In the genomic region with DNA sequence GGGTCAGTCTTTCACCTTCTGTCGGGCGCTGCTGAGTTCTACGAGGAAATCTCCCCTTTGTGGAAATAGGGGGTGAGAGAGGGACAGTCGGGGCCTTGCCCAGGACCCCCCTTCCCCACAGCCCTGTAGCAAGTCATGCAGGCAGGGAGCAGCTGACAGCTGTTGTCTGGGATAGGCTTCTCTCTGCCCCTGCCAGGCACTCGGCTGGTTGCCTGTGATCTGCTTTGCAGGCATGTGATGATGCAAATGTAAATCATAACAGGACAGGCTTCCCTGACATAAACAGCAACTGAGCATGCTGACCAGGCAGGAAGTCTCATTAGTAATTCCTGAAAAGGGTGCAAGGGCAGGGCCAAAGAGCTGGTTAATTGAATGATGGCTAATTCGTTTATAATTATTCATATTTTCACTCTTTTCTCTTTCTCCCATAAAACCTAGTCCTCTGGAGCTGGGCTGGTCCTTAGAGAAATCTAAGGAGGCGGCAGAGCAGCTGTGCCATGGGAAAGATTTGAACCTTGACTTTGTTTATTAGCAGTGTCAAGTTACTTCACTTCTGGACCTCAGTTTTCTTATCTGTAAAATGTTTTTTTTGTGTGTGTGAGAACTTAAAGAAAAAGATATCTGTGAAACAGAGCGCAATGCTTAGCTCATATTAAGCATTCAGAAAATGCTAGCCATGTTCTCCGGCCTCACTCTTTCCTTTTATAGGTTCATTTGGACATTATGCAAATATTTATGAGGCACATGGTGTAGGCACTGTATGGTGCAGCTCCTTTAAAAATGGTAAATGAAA, we compare ENCODE assay signal across 9 cellular contexts.
DNase-seq lines count a peak whose midpoint lies in the region; ATAC-seq, FAIRE-seq and TF ChIP-seq lines count a peak whose summit lies in the region.
"Had no signal": no experiment of that assay in that cellular context is flagged by ENCODE, and none has a peak within 500 bp of the region (broad histone marks: within the 10 kb centered on the region; RNA-seq: fewer than 3 reads in every experiment).

No MANE protein-coding gene starts in this region.

- ATAC-seq in mucosa of descending colon = peak; percentile 46
- no peak for ATAC-seq in activated CD4-positive, alpha-beta T cell treated with anti-CD3 and anti-CD28 coated beads for 36 hours

- no peak overlapping the region for H3K4me3 Mint-ChIP-seq in activated CD4-positive, alpha-beta T cell treated with anti-CD3 and anti-CD28 coated beads for 36 hours
- H3K4me3 Mint-ChIP-seq: T-helper 1 cell treated with Interleukin-12 subunit alpha and Interleukin-12 subunit beta and Interleukin-4 antibody, amounts not matched to agents 30 μg/mL and 1 μg/mL, for 36 hours had no signal

- H3K9ac ChIP-seq in endothelial cell of umbilical vein (replicated peaks; ENCODE audit: extremely low read depth, insufficient read depth, low read length) = peak overlapping the region; percentile 7

- TF ChIP-seq CTCF in BE2C (IDR thresholded peaks at IDR 0.05; ENCODE audit: low read depth, low read length) (no peak), endothelial cell of umbilical vein (IDR thresholded peaks at IDR 0.05; ENCODE audit: extremely low read depth in 1 of 2, insufficient read depth in 1 of 2, low read depth in 1 of 2, low read length in 2 of 2) (no peak), mucosa of descending colon (IDR thresholded peaks at IDR 0.05) (no peak), GM13976 (IDR thresholded peaks at IDR 0.05; ENCODE audit: borderline replicate concordance, control extremely low read depth, extremely low read depth, insufficient read depth, missing control alignments) (no peak)

- H3K9me3 Mint-ChIP-seq in activated CD4-positive, alpha-beta T cell treated with anti-CD3 and anti-CD28 coated beads for 36 hours (ENCODE audit: low read depth) = no peaks in the 10 kb centered on the region
- H3K9me3 Mint-ChIP-seq: T-helper 1 cell treated with Interleukin-12 subunit alpha and Interleukin-12 subunit beta and Interleukin-4 antibody, amounts not matched to agents 30 μg/mL and 1 μg/mL, for 36 hours had no signal

- H3K4me3 ChIP-seq in BE2C (ENCODE audit: low read depth, low read length) (no peak overlapping the region), endothelial cell of umbilical vein (replicated peaks in 1 of 3; ENCODE audit: insufficient read depth in 1 of 3, low read depth in 1 of 3, low read length in 3 of 3) (no peak overlapping the region), mucosa of descending colon (no peak overlapping the region)

- peak overlapping the region; percentile 5 for H3K4me2 ChIP-seq in endothelial cell of umbilical vein (ENCODE audit: insufficient read depth, low read length)

- H3K4me1 ChIP-seq in BE2C (no peaks in the 10 kb centered on the region), endothelial cell of umbilical vein (ENCODE audit: control insufficient read depth, extremely low read depth, insufficient read depth, low read length) (peaks cover 32% of the 10 kb centered on the region), mucosa of descending colon (ENCODE audit: low read depth) (no peaks in the 10 kb centered on the region)

- H3K79me2 ChIP-seq in endothelial cell of umbilical vein (ENCODE audit: control insufficient read depth, insufficient read depth, low read length) = no peaks in the 10 kb centered on the region

- H3K36me3 ChIP-seq in BE2C = no peaks in the 10 kb centered on the region
- no peaks in the 10 kb centered on the region for H3K36me3 ChIP-seq in endothelial cell of umbilical vein (ENCODE audit: control insufficient read depth in 2 of 2, extremely low read depth in 1 of 2, insufficient read depth in 2 of 2, low read length in 2 of 2)
- no peaks in the 10 kb centered on the region for H3K36me3 ChIP-seq in mucosa of descending colon (ENCODE audit: low read depth)

- H3K27me3 ChIP-seq in BE2C (no peaks in the 10 kb centered on the region), endothelial cell of umbilical vein (ENCODE audit: control insufficient read depth in 2 of 2, insufficient read depth in 2 of 2, low read length in 2 of 2) (no peaks in the 10 kb centered on the region)

- no peaks in the 10 kb centered on the region for H3K4me1 Mint-ChIP-seq in activated CD4-positive, alpha-beta T cell treated with anti-CD3 and anti-CD28 coated beads for 36 hours

- H3K9me3 ChIP-seq in BE2C = no peaks in the 10 kb centered on the region
- no peaks in the 10 kb centered on the region for H3K9me3 ChIP-seq in endothelial cell of umbilical vein (replicated peaks; ENCODE audit: control insufficient read depth, insufficient read depth, low read length)
- no peaks in the 10 kb centered on the region for H3K9me3 ChIP-seq in mucosa of descending colon

- dilution Hi-C loops in endothelial cell of umbilical vein (cut with MboI; ENCODE audit: extremely low pct_ligation_motif_present, low sequenced_read_pairs) = no loop called here

- DNase-seq in BE2C = peak; percentile 63
- peak; percentile 96 for DNase-seq in NCI-H2171 treated with DMSO at 0.1 percent for 48 hours (lab: John Stamatoyannopoulos, UW)
- peak; percentile 90 for DNase-seq in endothelial cell of umbilical vein (ENCODE audit: low read depth, low spot score)
- DNase-seq in mucosa of descending colon = no peak
- DNase-seq in activated CD4-positive, alpha-beta T cell treated with anti-CD3 and anti-CD28 coated beads for 36 hours = no peak
- no peak for DNase-seq in frontal cortex (ENCODE audit: low spot score in 2 of 2)
- DNase-seq in NK-92 treated with Interleukin-12 subunit alpha and Interleukin-12 subunit beta, amount 100 ng/mL, for 24 hours (lab: John Stamatoyannopoulos, UW) = no peak
- DNase-seq in GM13976 (ENCODE audit: low spot score) = no peak

- H3K27ac ChIP-seq in endothelial cell of umbilical vein (ENCODE audit: insufficient read depth, low read depth, low read length) = peak overlapping the region; percentile 62

- FAIRE-seq in endothelial cell of umbilical vein (lab: Jason Lieb, UNC) = peak; percentile 96
- FAIRE-seq in frontal cortex (lab: Jason Lieb, UNC) = no peak

- no peaks in the 10 kb centered on the region for H3K9me1 ChIP-seq in endothelial cell of umbilical vein (replicated peaks; ENCODE audit: control insufficient read depth, extremely low read depth, insufficient read depth, low read length)

- intact Hi-C loops in endothelial cell of umbilical vein (cut with micrococcal nuclease) = loop anchor here (1.0 kb wide), 3 partner anchors 16 to 251 kb away; no protein-coding TSS in a partner anchor
- intact Hi-C loops in mucosa of descending colon (cut with DNase I, micrococcal nuclease) = no loop called here
- intact Hi-C loops in activated CD4-positive, alpha-beta T cell treated with anti-CD3 and anti-CD28 coated beads for 36 hours (cut with DNase I, micrococcal nuclease) = no loop called here

- H3K36me3 Mint-ChIP-seq in activated CD4-positive, alpha-beta T cell treated with anti-CD3 and anti-CD28 coated beads for 36 hours (ENCODE audit: low read depth) = no peaks in the 10 kb centered on the region

- H3K27ac Mint-ChIP-seq in activated CD4-positive, alpha-beta T cell treated with anti-CD3 and anti-CD28 coated beads for 36 hours = no peak overlapping the region
- H3K27ac Mint-ChIP-seq: T-helper 1 cell treated with Interleukin-12 subunit alpha and Interleukin-12 subunit beta and Interleukin-4 antibody, amounts not matched to agents 30 μg/mL and 1 μg/mL, for 36 hours had no signal

- no peaks in the 10 kb centered on the region for H4K20me1 ChIP-seq in endothelial cell of umbilical vein (replicated peaks; ENCODE audit: control insufficient read depth, extremely low read depth, insufficient read depth, low read length)

- in situ Hi-C loops in GM13976 (cut with MboI; ENCODE audit: low sequenced_read_pairs, unreplicated experiment) = no loop called here

- TF ChIP-seq POLR2A in endothelial cell of umbilical vein (IDR thresholded peaks at IDR 0.05; ENCODE audit: low read depth, low read length) = no peak

- H2AFZ ChIP-seq in endothelial cell of umbilical vein (ENCODE audit: low read depth, low read length) = no peak overlapping the region

- POLR2A ChIA-PET in endothelial cell of umbilical vein (lab: Charles Lee) = no interaction called here
- POLR2A ChIA-PET in activated CD4-positive, alpha-beta T cell treated with anti-CD3 and anti-CD28 coated beads for 36 hours (lab: Charles Lee) = no interaction called here

- no TSS peak for BruUV-seq in endothelial cell of umbilical vein (replicated peaks; lab: Mats Ljungman, UMichigan)

- H3K27me3 Mint-ChIP-seq in activated CD4-positive, alpha-beta T cell treated with anti-CD3 and anti-CD28 coated beads for 36 hours = no peaks in the 10 kb centered on the region

- CTCF ChIA-PET in endothelial cell of umbilical vein (lab: Charles Lee) = interaction anchor here (0.9 to 4.6 kb wide), 12 partner anchors 13 to 252 kb away, joined by 3 to 38 read pairs (median 8); no protein-coding TSS in a partner anchor
- CTCF ChIA-PET in activated CD4-positive, alpha-beta T cell treated with anti-CD3 and anti-CD28 coated beads for 36 hours (lab: Charles Lee) = interaction anchor here (0.6 kb wide), 1 partner anchor 9 kb away, joined by 6 read pairs; no protein-coding TSS in a partner anchor

TF ChIP-seq in endothelial cell of umbilical vein, 7 proteins besides CTCF, POLR2A, EP300 and RAD21:
- TF ChIP-seq GATA2 (IDR thresholded peaks at IDR 0.05; ENCODE audit: insufficient read depth, insufficient read length, low read depth, low read length) (no peak), FOS (IDR thresholded peaks at IDR 0.05; ENCODE audit: borderline replicate concordance, insufficient read depth, low read length) (peak; percentile 42), EZH2 (IDR thresholded peaks at IDR 0.05; ENCODE audit: borderline replicate concordance, low read depth, low read length, severe bottlenecking) (no peak), POLR2AphosphoS5 (IDR thresholded peaks at IDR 0.05; ENCODE audit: insufficient read depth, low read depth, low read length) (peak; percentile 45)
- TF ChIP-seq, protein P1, sequence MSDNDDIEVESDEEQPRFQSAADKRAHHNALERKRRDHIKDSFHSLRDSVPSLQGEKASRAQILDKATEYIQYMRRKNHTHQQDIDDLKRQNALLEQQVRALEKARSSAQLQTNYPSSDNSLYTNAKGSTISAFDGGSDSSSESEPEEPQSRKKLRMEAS (IDR thresholded peaks at IDR 0.05; ENCODE audit: insufficient read depth, insufficient read length) = no peak

Comparison
In these comparisons a context has a peak if more than half of its experiments do, and no peak if none do; other contexts are left out.
1. DNase-seq: peak in BE2C (single experiment), NCI-H2171 treated with DMSO at 0.1 percent for 48 hours (single experiment) and endothelial cell of umbilical vein (single experiment); none in mucosa of descending colon (0 of 3), activated CD4-positive, alpha-beta T cell treated with anti-CD3 and anti-CD28 coated beads for 36 hours (single experiment), frontal cortex (0 of 2), NK-92 treated with Interleukin-12 subunit alpha and Interleukin-12 subunit beta, amount 100 ng/mL, for 24 hours (single experiment) and GM13976 (single experiment).